Comparison of ENCODE assay signal across 22 cellular contexts in genomic region chr10:117626228-117626627, GRCh38.
A peak's percentile ranks its signal among the peaks of the same experiment; 100 is the strongest.
DNase-seq lines count a peak whose midpoint lies in the region; ATAC-seq and TF ChIP-seq lines count a peak whose summit lies in the region.
"Had no signal": no experiment of that assay in that cellular context is flagged by ENCODE, and none has a peak within 500 bp of the region (broad histone marks: within the 10 kb centered on the region; RNA-seq: fewer than 3 reads in every experiment).

No MANE protein-coding gene starts in this region.

- no peak overlapping the region for H3K4me3 ChIP-seq in esophagus muscularis mucosa
- no peak overlapping the region for H3K4me3 ChIP-seq in lower leg skin (ENCODE audit: low read depth, poor library complexity, severe bottlenecking)
- H3K4me3 ChIP-seq: A549; BLaER1 treated with 17β-estradiol and CSF1 and Interleukin-3, amounts not matched to agents 10 nM and 100 nM; HAP-1 had no signal

- no peak overlapping the region for H3K27ac ChIP-seq in esophagus muscularis mucosa (replicated peaks in 1 of 4)
- H3K27ac ChIP-seq: A549; BLaER1 treated with 17β-estradiol and CSF1 and Interleukin-3, amounts not matched to agents 10 nM and 100 nM had no signal

- H3K9me3 Mint-ChIP-seq in T-cell = no peaks in the 10 kb centered on the region
- H3K9me3 Mint-ChIP-seq: CD4-positive, alpha-beta T cell; CD8-positive, alpha-beta memory T cell had no signal

- CTCF ChIA-PET in T-cell (lab: Charles Lee) = no interaction called here

- no peaks in the 10 kb centered on the region for H3K36me3 ChIP-seq in esophagus muscularis mucosa
- H3K36me3 ChIP-seq: BE2C; BLaER1 treated with 17β-estradiol and CSF1 and Interleukin-3, amounts not matched to agents 10 nM and 100 nM; HAP-1 had no signal

- peaks cover 0 to 9% (median 0%) of the 10 kb centered on the region in 4 donors for H3K27me3 ChIP-seq in esophagus muscularis mucosa
- H3K27me3 ChIP-seq: BLaER1 treated with 17β-estradiol and CSF1 and Interleukin-3, amounts not matched to agents 10 nM and 100 nM had no signal

- H3K4me1 ChIP-seq in esophagus muscularis mucosa = no peaks in the 10 kb centered on the region
- H3K4me1 ChIP-seq: A549; BE2C; BLaER1 treated with 17β-estradiol and CSF1 and Interleukin-3, amounts not matched to agents 10 nM and 100 nM; HAP-1 had no signal

- no peaks in the 10 kb centered on the region for H3K9me3 ChIP-seq in esophagus muscularis mucosa
- H3K9me3 ChIP-seq: A549; BE2C; BLaER1 treated with 17β-estradiol and CSF1 and Interleukin-3, amounts not matched to agents 10 nM and 100 nM; HAP-1 had no signal

- POLR2A ChIA-PET in T-cell (lab: Charles Lee) = no interaction called here

- intact Hi-C loops in esophagus muscularis mucosa (cut with DNase I) (no loop called here), lower leg skin (cut with DNase I; ENCODE audit: low total_unique reads) (no loop called here)

- TF ChIP-seq CTCF in esophagus muscularis mucosa (IDR thresholded peaks at IDR 0.05) (no peak), lower leg skin (IDR thresholded peaks at IDR 0.05) (no peak)

- no peak overlapping the region for H3K27ac Mint-ChIP-seq in T-cell
- H3K27ac Mint-ChIP-seq: CD4-positive, alpha-beta T cell; CD8-positive, alpha-beta memory T cell had no signal

- TF ChIP-seq EP300 in esophagus muscularis mucosa (IDR thresholded peaks at IDR 0.05) = no peak

- WGBS in esophagus muscularis mucosa = 94% methylated on average over 8 of the region's 8 CpGs
- 92 to 93% methylated on average over 8 of the region's 8 CpGs for WGBS in lower leg skin, 2 donors

- H3K4me1 Mint-ChIP-seq in T-cell = peaks cover 0 to 4% (median 0%) of the 10 kb centered on the region in 3 donors
- H3K4me1 Mint-ChIP-seq: CD14-positive monocyte; CD8-positive, alpha-beta memory T cell had no signal

- no peak overlapping the region for H3K4me3 Mint-ChIP-seq in T-cell
- H3K4me3 Mint-ChIP-seq: CD14-positive monocyte; CD4-positive, alpha-beta T cell; CD8-positive, alpha-beta memory T cell had no signal

- no peaks in the 10 kb centered on the region for H3K36me3 Mint-ChIP-seq in T-cell
- H3K36me3 Mint-ChIP-seq: CD14-positive monocyte; CD8-positive, alpha-beta memory T cell had no signal

- no peak for ATAC-seq in T-cell (replicated peaks in 1 of 4)
- ATAC-seq: A549 had no signal

- H3K27me3 Mint-ChIP-seq in T-cell = peaks cover 11 to 18% of the 10 kb centered on the region in 2 donors

- TF ChIP-seq POLR2A in esophagus muscularis mucosa (IDR thresholded peaks at IDR 0.05; ENCODE audit: low read depth) (no peak), lower leg skin (IDR thresholded peaks at IDR 0.05) (no peak)

- DNase-seq in ecto neural progenitor cell (ENCODE audit: low spot score) (peak; percentile 22), esophagus muscularis mucosa (ENCODE audit: extremely low spot score) (peak; percentile 55), lower leg skin (ENCODE audit: low spot score in 2 of 2) (peak; percentile 4 to 54), ureter (ENCODE audit: low spot score) (peak; percentile 26), DMS153 treated with DMSO at 0.1 percent for 48 hours (lab: John Stamatoyannopoulos, UW; ENCODE audit: unreplicated experiment) (no peak), T-cell (no peak), MV-4-11 (lab: John Stamatoyannopoulos, UW) (no peak)
- DNase-seq: 8988T; ACHN; AML-193; BE2C; CD4-positive, alpha-beta T cell; CD8-positive, alpha-beta memory T cell; DMS 273 treated with DMSO at 0.1 percent for 48 hours; DMS53; DMS79 treated with DMSO at 0.1 percent for 48 hours; GF-D8; GOT3 had no signal

Comparison
In these comparisons a context has a peak if more than half of its experiments do, and no peak if none do; other contexts are left out.
1. DNase-seq: peak in ecto neural progenitor cell (single experiment), esophagus muscularis mucosa (single experiment), lower leg skin (2 of 2) and ureter (single experiment); none in DMS153 treated with DMSO at 0.1 percent for 48 hours (single experiment), T-cell (0 of 34) and MV-4-11 (single experiment).